ENCODE assay signal across 1 cellular context in the genomic region with DNA sequence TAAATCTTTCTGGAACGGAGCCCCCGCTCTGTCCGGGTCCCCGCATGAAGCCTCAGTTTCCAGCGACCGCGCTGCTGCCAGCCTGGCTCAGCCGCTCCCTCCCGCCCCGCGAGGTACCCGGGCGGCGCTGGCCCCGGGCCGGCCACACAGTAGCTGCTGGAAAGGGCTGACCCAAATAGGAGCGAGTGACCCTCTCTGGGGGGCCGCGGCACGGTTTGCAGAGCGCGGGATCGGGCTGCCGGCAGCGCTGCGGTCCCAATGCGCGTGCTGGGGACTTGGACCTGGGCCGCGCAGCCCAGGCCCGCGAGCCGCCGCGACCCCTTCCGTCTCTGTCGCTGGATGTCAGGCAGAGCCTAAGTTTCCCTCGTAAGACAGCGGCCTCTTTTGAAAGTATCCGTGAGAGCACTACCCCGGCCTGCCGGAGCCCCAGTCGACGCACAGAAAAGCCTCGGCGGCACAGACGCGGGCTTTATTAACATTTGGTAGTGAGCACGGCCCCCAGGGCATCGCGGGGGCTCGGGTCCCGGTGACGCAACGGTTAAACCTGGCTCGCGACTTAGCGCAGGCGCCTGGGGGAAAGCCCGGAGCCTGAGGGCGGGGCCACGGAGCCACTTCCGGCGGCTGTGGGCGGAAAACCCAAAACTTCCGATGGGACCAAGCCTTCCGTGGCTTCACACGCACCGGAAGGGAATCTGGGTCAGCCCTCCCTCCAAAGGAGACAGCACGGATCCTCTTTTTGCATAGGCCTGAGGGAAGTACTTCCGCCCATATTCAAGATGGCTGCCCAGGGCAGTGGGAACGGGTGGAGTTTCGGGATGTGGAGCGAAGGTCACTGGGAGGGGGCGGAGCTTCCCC.
TF ChIP-seq lines count a peak whose summit lies in the region.

No MANE protein-coding gene starts in this region.

TF ChIP-seq in K562, 482 proteins besides CTCF, POLR2A, EP300 and RAD21 (continued from another document and continues in another):
- TF ChIP-seq, protein P1, sequence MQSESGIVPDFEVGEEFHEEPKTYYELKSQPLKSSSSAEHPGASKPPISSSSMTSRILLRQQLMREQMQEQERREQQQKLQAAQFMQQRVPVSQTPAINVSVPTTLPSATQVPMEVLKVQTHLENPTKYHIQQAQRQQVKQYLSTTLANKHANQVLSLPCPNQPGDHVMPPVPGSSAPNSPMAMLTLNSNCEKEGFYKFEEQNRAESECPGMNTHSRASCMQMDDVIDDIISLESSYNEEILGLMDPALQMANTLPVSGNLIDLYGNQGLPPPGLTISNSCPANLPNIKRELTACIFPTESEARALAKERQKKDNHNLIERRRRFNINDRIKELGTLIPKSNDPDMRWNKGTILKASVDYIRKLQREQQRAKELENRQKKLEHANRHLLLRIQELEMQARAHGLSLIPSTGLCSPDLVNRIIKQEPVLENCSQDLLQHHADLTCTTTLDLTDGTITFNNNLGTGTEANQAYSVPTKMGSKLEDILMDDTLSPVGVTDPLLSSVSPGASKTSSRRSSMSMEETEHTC (IDR thresholded peaks at IDR 0.05), result no peak
- TF ChIP-seq NCOR1 (IDR thresholded peaks at IDR 0.05), result peak; percentile 14; the same call in 1 of the 2 replicates
- peak; percentile 57; the same call in 1 of the 2 replicates for TF ChIP-seq SPI1 (IDR thresholded peaks at IDR 0.05; ENCODE audit: borderline replicate concordance, low read depth, low read length)
- TF ChIP-seq HMG20B (CRISPR knock-in tag; IDR thresholded peaks at IDR 0.05), result no peak
- TF ChIP-seq ZNF668 (CRISPR knock-in tag; IDR thresholded peaks at IDR 0.05), result no peak
- peak; percentile 100 for TF ChIP-seq ELF1 (tag; IDR thresholded peaks at IDR 0.05)
- no peak for TF ChIP-seq SLC30A9 (CRISPR knock-in tag; IDR thresholded peaks at IDR 0.05)
- TF ChIP-seq CHCHD3 (CRISPR knock-in tag; IDR thresholded peaks at IDR 0.05), result peak; percentile 44; the same call in 1 of the 2 replicates
- peak; percentile 57; the same call in 1 of the 2 replicates for TF ChIP-seq PHF8 (IDR thresholded peaks at IDR 0.05; ENCODE audit: borderline replicate concordance, low read length)
- peak; percentile 99 for TF ChIP-seq NR2C2 (CRISPR knock-in tag; IDR thresholded peaks at IDR 0.05)
- peak; percentile 99 for TF ChIP-seq NR2C2 (tag; IDR thresholded peaks at IDR 0.05)
- no peak for TF ChIP-seq TCF7L2 (IDR thresholded peaks at IDR 0.05; ENCODE audit: low read depth, low read length)
- TF ChIP-seq STAG1 (CRISPR knock-in tag; IDR thresholded peaks at IDR 0.05; ENCODE audit: borderline replicate concordance), result no peak; the same call in 1 of the 2 replicates
- TF ChIP-seq, protein P2, sequence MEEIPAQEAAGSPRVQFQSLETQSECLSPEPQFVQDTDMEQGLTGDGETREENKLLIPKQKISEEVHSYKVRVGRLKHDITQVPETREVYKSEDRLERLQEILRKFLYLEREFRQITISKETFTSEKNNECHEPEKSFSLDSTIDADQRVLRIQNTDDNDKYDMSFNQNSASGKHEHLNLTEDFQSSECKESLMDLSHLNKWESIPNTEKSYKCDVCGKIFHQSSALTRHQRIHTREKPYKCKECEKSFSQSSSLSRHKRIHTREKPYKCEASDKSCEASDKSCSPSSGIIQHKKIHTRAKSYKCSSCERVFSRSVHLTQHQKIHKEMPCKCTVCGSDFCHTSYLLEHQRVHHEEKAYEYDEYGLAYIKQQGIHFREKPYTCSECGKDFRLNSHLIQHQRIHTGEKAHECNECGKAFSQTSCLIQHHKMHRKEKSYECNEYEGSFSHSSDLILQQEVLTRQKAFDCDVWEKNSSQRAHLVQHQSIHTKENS (CRISPR knock-in tag; IDR thresholded peaks at IDR 0.05), result no peak
- no peak for TF ChIP-seq SMARCA4 (IDR thresholded peaks at IDR 0.05)
- no peak; the same call in 1 of the 2 replicates for TF ChIP-seq RUNX1 (IDR thresholded peaks at IDR 0.05; ENCODE audit: low read depth)
- TF ChIP-seq BCOR (IDR thresholded peaks at IDR 0.05), result 0 out of 2 replicates have a peak, but pooled peaks have one; percentile 5
- no peak for TF ChIP-seq ZNF445 (CRISPR knock-in tag; IDR thresholded peaks at IDR 0.05; ENCODE audit: low read depth)
- TF ChIP-seq RBM17 (IDR thresholded peaks at IDR 0.05; ENCODE audit: borderline replicate concordance, low read depth, low read length), result no peak
- TF ChIP-seq, protein P3, sequence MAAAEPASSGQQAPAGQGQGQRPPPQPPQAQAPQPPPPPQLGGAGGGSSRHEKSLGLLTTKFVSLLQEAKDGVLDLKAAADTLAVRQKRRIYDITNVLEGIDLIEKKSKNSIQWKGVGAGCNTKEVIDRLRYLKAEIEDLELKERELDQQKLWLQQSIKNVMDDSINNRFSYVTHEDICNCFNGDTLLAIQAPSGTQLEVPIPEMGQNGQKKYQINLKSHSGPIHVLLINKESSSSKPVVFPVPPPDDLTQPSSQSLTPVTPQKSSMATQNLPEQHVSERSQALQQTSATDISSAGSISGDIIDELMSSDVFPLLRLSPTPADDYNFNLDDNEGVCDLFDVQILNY (CRISPR knock-in tag; IDR thresholded peaks at IDR 0.05), result no peak; the same call in 1 of the 2 replicates
- no peak; the same call in 1 of the 2 replicates for TF ChIP-seq ZNF224 (CRISPR knock-in tag; IDR thresholded peaks at IDR 0.05)
- TF ChIP-seq FIP1L1 (IDR thresholded peaks at IDR 0.05; ENCODE audit: low read depth, low read length, poor library complexity, severe bottlenecking), result peak; percentile 97
- no peak; the same call in 1 of the 2 replicates for TF ChIP-seq ADNP (tag; IDR thresholded peaks at IDR 0.05)
- TF ChIP-seq CEBPG (CRISPR knock-in tag; IDR thresholded peaks at IDR 0.05), result peak; percentile 93
- peak; percentile 96 to 97 for TF ChIP-seq CEBPG (tag; conservative IDR thresholded peaks at IDR 0.05 in 1 of 2, IDR thresholded peaks at IDR 0.05 in 1 of 2)
- TF ChIP-seq, protein P4, sequence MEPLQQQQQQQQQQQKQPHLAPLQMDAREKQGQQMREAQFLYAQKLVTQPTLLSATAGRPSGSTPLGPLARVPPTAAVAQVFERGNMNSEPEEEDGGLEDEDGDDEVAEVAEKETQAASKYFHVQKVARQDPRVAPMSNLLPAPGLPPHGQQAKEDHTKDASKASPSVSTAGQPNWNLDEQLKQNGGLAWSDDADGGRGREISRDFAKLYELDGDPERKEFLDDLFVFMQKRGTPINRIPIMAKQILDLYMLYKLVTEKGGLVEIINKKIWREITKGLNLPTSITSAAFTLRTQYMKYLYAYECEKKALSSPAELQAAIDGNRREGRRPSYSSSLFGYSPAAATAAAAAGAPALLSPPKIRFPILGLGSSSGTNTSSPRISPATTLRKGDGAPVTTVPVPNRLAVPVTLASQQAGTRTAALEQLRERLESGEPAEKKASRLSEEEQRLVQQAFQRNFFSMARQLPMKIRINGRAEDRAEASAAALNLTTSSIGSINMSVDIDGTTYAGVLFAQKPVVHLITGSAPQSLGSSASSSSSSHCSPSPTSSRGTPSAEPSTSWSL (CRISPR knock-in tag; IDR thresholded peaks at IDR 0.05; ENCODE audit: borderline replicate concordance), result no peak
- peak; percentile 94 for TF ChIP-seq ATF7 (IDR thresholded peaks at IDR 0.05)
- TF ChIP-seq, protein P5, sequence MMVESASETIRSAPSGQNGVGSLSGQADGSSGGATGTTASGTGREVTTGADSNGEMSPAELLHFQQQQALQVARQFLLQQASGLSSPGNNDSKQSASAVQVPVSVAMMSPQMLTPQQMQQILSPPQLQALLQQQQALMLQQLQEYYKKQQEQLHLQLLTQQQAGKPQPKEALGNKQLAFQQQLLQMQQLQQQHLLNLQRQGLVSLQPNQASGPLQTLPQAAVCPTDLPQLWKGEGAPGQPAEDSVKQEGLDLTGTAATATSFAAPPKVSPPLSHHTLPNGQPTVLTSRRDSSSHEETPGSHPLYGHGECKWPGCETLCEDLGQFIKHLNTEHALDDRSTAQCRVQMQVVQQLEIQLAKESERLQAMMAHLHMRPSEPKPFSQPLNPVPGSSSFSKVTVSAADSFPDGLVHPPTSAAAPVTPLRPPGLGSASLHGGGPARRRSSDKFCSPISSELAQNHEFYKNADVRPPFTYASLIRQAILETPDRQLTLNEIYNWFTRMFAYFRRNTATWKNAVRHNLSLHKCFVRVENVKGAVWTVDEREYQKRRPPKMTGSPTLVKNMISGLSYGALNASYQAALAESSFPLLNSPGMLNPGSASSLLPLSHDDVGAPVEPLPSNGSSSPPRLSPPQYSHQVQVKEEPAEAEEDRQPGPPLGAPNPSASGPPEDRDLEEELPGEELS (CRISPR knock-in tag; IDR thresholded peaks at IDR 0.05; ENCODE audit: borderline replicate concordance), result peak; percentile 82; the same call in 1 of the 2 replicates
- TF ChIP-seq, protein P6, sequence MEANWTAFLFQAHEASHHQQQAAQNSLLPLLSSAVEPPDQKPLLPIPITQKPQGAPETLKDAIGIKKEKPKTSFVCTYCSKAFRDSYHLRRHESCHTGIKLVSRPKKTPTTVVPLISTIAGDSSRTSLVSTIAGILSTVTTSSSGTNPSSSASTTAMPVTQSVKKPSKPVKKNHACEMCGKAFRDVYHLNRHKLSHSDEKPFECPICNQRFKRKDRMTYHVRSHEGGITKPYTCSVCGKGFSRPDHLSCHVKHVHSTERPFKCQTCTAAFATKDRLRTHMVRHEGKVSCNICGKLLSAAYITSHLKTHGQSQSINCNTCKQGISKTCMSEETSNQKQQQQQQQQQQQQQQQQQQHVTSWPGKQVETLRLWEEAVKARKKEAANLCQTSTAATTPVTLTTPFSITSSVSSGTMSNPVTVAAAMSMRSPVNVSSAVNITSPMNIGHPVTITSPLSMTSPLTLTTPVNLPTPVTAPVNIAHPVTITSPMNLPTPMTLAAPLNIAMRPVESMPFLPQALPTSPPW (CRISPR knock-in tag; IDR thresholded peaks at IDR 0.05), result peak; percentile 90
- TF ChIP-seq, protein P7, sequence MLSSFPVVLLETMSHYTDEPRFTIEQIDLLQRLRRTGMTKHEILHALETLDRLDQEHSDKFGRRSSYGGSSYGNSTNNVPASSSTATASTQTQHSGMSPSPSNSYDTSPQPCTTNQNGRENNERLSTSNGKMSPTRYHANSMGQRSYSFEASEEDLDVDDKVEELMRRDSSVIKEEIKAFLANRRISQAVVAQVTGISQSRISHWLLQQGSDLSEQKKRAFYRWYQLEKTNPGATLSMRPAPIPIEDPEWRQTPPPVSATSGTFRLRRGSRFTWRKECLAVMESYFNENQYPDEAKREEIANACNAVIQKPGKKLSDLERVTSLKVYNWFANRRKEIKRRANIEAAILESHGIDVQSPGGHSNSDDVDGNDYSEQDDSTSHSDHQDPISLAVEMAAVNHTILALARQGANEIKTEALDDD (IDR thresholded peaks at IDR 0.05), result 0 out of 2 replicates have a peak, but pooled peaks have one; percentile 11
- TF ChIP-seq, protein P8, sequence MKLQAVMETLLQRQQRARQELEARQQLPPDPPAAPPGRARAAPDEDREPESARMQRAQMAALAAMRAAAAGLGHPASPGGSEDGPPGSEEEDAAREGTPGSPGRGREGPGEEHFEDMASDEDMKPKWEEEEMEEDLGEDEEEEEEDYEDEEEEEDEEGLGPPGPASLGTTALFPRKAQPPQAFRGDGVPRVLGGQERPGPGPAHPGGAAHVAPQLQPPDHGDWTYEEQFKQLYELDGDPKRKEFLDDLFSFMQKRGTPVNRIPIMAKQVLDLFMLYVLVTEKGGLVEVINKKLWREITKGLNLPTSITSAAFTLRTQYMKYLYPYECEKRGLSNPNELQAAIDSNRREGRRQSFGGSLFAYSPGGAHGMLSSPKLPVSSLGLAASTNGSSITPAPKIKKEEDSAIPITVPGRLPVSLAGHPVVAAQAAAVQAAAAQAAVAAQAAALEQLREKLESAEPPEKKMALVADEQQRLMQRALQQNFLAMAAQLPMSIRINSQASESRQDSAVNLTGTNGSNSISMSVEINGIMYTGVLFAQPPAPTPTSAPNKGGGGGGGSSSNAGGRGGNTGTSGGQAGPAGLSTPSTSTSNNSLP (IDR thresholded peaks at IDR 0.05; ENCODE audit: borderline replicate concordance, low read depth, low read length), result peak; percentile 49; the same call in 1 of the 2 replicates
- no peak; the same call in 1 of the 2 replicates for TF ChIP-seq MEF2A (IDR thresholded peaks at IDR 0.05; ENCODE audit: control insufficient read depth, low read depth, low read length)
- peak; percentile 100 for TF ChIP-seq ELF2 (CRISPR knock-in tag; IDR thresholded peaks at IDR 0.05)
- no peak for TF ChIP-seq CHD1 (IDR thresholded peaks at IDR 0.05; ENCODE audit: low read length)
- TF ChIP-seq, protein P9, sequence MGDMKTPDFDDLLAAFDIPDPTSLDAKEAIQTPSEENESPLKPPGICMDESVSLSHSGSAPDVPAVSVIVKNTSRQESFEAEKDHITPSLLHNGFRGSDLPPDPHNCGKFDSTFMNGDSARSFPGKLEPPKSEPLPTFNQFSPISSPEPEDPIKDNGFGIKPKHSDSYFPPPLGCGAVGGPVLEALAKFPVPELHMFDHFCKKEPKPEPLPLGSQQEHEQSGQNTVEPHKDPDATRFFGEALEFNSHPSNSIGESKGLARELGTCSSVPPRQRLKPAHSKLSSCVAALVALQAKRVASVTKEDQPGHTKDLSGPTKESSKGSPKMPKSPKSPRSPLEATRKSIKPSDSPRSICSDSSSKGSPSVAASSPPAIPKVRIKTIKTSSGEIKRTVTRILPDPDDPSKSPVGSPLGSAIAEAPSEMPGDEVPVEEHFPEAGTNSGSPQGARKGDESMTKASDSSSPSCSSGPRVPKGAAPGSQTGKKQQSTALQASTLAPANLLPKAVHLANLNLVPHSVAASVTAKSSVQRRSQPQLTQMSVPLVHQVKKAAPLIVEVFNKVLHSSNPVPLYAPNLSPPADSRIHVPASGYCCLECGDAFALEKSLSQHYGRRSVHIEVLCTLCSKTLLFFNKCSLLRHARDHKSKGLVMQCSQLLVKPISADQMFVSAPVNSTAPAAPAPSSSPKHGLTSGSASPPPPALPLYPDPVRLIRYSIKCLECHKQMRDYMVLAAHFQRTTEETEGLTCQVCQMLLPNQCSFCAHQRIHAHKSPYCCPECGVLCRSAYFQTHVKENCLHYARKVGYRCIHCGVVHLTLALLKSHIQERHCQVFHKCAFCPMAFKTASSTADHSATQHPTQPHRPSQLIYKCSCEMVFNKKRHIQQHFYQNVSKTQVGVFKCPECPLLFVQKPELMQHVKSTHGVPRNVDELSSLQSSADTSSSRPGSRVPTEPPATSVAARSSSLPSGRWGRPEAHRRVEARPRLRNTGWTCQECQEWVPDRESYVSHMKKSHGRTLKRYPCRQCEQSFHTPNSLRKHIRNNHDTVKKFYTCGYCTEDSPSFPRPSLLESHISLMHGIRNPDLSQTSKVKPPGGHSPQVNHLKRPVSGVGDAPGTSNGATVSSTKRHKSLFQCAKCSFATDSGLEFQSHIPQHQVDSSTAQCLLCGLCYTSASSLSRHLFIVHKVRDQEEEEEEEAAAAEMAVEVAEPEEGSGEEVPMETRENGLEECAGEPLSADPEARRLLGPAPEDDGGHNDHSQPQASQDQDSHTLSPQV (IDR thresholded peaks at IDR 0.05), result peak; percentile 70; the same call in 1 of the 2 replicates
- TF ChIP-seq ZNF695 (CRISPR knock-in tag; IDR thresholded peaks at IDR 0.05), result no peak
